Comparison of ENCODE assay signal across 8 cellular contexts in genomic region chr3:151203053-151203420, GRCh38. TPM values are rescaled to one million over a fixed set of nuclear protein-coding genes. Genes with fewer than 3 reads are reported as not detected.
A peak's percentile ranks its signal among the peaks of the same experiment; 100 is the strongest.
DNase-seq lines count a peak whose midpoint lies in the region; ATAC-seq and FAIRE-seq lines count a peak whose summit lies in the region.

GPR171 (minus strand) TSS chr3:151203216; CDS start chr3:151199386, 3,830 bp downstream.

- peak; percentile 26 for FAIRE-seq in small intestine (lab: Jason Lieb, UNC)

- H3K27ac ChIP-seq in small intestine (ENCODE audit: low read depth in 1 of 2, low read length in 1 of 2) (peak within 1 kb of the TSS; percentile 41 to 83), substantia nigra (ENCODE audit: low read depth, low read length, poor library complexity, severe bottlenecking) (no peak within 1 kb of the TSS)

- CTCF ChIA-PET in activated CD4-positive, alpha-beta T cell treated with anti-CD3 and anti-CD28 coated beads, Interleukin-2, amount 10 ng/mL, durations not matched to agents 7 days and 5 days (lab: Charles Lee) = interaction anchor here (1.1 to 3.2 kb wide), 9 partner anchors 10 to 67 kb away, joined by 3 to 11 read pairs (median 5); no protein-coding TSS in a partner anchor

- no peaks in the 10 kb centered on the region for H3K4me1 ChIP-seq in small intestine (ENCODE audit: control insufficient read depth in 2 of 2, insufficient read depth in 1 of 2, low read depth in 1 of 2, low read length in 1 of 2)

- H3K36me3 ChIP-seq in small intestine (ENCODE audit: control insufficient read depth in 2 of 2, insufficient read depth in 2 of 2, low read length in 2 of 2) = peaks cover 0 to 2% of the 10 kb centered on the region in 2 donors

- H3K27me3 ChIP-seq in small intestine (ENCODE audit: control insufficient read depth in 2 of 2, insufficient read depth in 2 of 2, low read length in 2 of 2) = no peaks in the 10 kb centered on the region

- H3K4me3 ChIP-seq in small intestine (ENCODE audit: low read depth in 1 of 2, low read length in 2 of 2) = peak within 1 kb of the TSS; percentile 23 to 31

- H3K27me3 Mint-ChIP-seq in activated CD4-positive, alpha-beta T cell treated with anti-CD3 and anti-CD28 coated beads, Interleukin-2, amount 10 ng/mL, durations not matched to agents 7 days and 5 days = no peaks in the 10 kb centered on the region

- WGBS in small intestine, 3 donors = 68 to 84% (median 73%) methylated on average over 3 of the region's 3 CpGs

- peak within 1 kb of the TSS; percentile 94 for H3K27ac Mint-ChIP-seq in activated CD4-positive, alpha-beta T cell treated with anti-CD3 and anti-CD28 coated beads, Interleukin-2, amount 10 ng/mL, durations not matched to agents 7 days and 5 days

- peak; percentile 88 for ATAC-seq in GM18498 (IDR thresholded peaks at IDR 0.05; ENCODE audit: unreplicated experiment)
- peak; percentile 95 for ATAC-seq in HG02852 (IDR thresholded peaks at IDR 0.05; ENCODE audit: unreplicated experiment)

- no peaks in the 10 kb centered on the region for H3K9me3 ChIP-seq in small intestine (ENCODE audit: control insufficient read depth, low read depth)

- POLR2A ChIA-PET in activated CD4-positive, alpha-beta T cell treated with anti-CD3 and anti-CD28 coated beads, Interleukin-2, amount 10 ng/mL, durations not matched to agents 7 days and 5 days (lab: Charles Lee) = interaction anchor here (0.6 kb wide), 1 partner anchor 22 kb away, joined by 6 read pairs; no protein-coding TSS in a partner anchor

- H3K36me3 Mint-ChIP-seq in activated CD4-positive, alpha-beta T cell treated with anti-CD3 and anti-CD28 coated beads, Interleukin-2, amount 10 ng/mL, durations not matched to agents 7 days and 5 days (ENCODE audit: low read depth) = peaks cover 49% of the 10 kb centered on the region

- peak within 1 kb of the TSS; percentile 88 for H3K4me3 Mint-ChIP-seq in activated CD4-positive, alpha-beta T cell treated with anti-CD3 and anti-CD28 coated beads, Interleukin-2, amount 10 ng/mL, durations not matched to agents 7 days and 5 days

- H3K9me3 Mint-ChIP-seq in activated CD4-positive, alpha-beta T cell treated with anti-CD3 and anti-CD28 coated beads, Interleukin-2, amount 10 ng/mL, durations not matched to agents 7 days and 5 days = peaks cover 8% of the 10 kb centered on the region

- DNase-seq in activated CD4-positive, alpha-beta T cell treated with anti-CD3 and anti-CD28 coated beads, Interleukin-2, amount 10 ng/mL, durations not matched to agents 7 days and 5 days = peak; percentile 83
- DNase-seq in small intestine (peak; percentile 58), NCI-H526 (lab: John Stamatoyannopoulos, UW) (no peak), LoVo (ENCODE audit: low spot score) (no peak), GDM1 (lab: John Stamatoyannopoulos, UW) (no peak), substantia nigra (lab: John Stamatoyannopoulos, UW) (no peak)

- peaks cover 69% of the 10 kb centered on the region for H3K4me1 Mint-ChIP-seq in activated CD4-positive, alpha-beta T cell treated with anti-CD3 and anti-CD28 coated beads, Interleukin-2, amount 10 ng/mL, durations not matched to agents 7 days and 5 days

RNA-seq across cellular contexts. Expression of gene GPR171, which starts in this region (rescaled TPM):
- 100 to 1,000 TPM; 144 to 181 TPM for total RNA-seq in activated CD4-positive, alpha-beta T cell treated with anti-CD3 and anti-CD28 coated beads, Interleukin-2, amount 10 ng/mL, durations not matched to agents 7 days and 5 days
- 1 to 10 TPM; 1.6 to 3.5 (median 2.4) TPM for polyA plus RNA-seq in small intestine

Comparison
In these comparisons a context has a peak if more than half of its experiments do, and no peak if none do; other contexts are left out.
1. DNase-seq: peak in activated CD4-positive, alpha-beta T cell treated with anti-CD3 and anti-CD28 coated beads, Interleukin-2, amount 10 ng/mL, durations not matched to agents 7 days and 5 days (single experiment) and small intestine (single experiment); none in NCI-H526 (0 of 2), LoVo (single experiment), GDM1 (single experiment) and substantia nigra (0 of 49).